ENCODE assay signal across 1 cellular context in the genomic region with DNA sequence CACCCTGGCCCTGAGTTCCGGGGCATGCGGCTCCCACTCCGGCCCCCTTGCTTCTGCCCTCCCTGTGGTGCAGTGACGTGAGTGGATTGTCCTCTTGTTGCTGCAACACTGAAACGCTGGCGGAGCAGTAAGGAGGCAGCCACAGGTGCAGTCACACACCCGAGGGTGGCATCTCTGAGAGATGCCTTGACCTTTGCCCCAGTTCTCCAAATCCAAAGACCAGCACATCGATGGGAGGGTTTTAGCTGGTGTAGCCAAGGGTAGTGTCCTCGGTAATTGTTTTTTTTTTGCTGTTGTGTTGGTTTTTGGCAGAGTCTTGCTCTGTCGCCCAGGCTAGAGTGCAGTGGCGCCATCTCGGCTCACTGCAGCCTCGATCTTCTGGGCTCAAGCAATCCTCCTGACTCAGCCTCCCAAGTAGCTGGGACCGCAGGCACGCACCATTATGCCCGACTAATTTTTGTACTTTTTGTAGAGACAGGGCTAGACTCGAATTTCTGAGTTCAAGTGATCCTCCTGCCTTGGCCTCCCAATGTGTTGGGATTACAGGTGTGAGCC.
TF ChIP-seq lines count a peak whose summit lies in the region.

No MANE protein-coding gene starts in this region.

TF ChIP-seq in GM23338, 12 proteins besides CTCF, POLR2A, EP300 and RAD21:
- TF ChIP-seq ZNF462 (CRISPR knock-in tag; IDR thresholded peaks at IDR 0.05): no peak
- TF ChIP-seq ZNF114 (CRISPR knock-in tag; IDR thresholded peaks at IDR 0.05): no peak
- TF ChIP-seq ZNF331 (CRISPR knock-in tag; IDR thresholded peaks at IDR 0.05; ENCODE audit: low read depth): no peak
- TF ChIP-seq STAT1 (IDR thresholded peaks at IDR 0.05; ENCODE audit: unreplicated experiment): no peak
- TF ChIP-seq POLR2AphosphoS5 (IDR thresholded peaks at IDR 0.05; ENCODE audit: low read depth): no peak
- TF ChIP-seq REST (IDR thresholded peaks at IDR 0.05; ENCODE audit: unreplicated experiment): no peak
- TF ChIP-seq NANOG (IDR thresholded peaks at IDR 0.05; ENCODE audit: borderline replicate concordance): no peak
- TF ChIP-seq ETS1 (IDR thresholded peaks at IDR 0.05): no peak
- TF ChIP-seq CREB1 (CRISPR knock-in tag; IDR thresholded peaks at IDR 0.05; ENCODE audit: low read depth): no peak
- no peak for TF ChIP-seq JUNB (IDR thresholded peaks at IDR 0.05; ENCODE audit: unreplicated experiment)
- no peak for TF ChIP-seq EZH2 (IDR thresholded peaks at IDR 0.05; ENCODE audit: low read depth, unreplicated experiment)
- no peak for TF ChIP-seq EZH2phosphoT487 (IDR thresholded peaks at IDR 0.05; ENCODE audit: unreplicated experiment)
